Comparison of ENCODE assay signal across 16 cellular contexts in the genomic region with DNA sequence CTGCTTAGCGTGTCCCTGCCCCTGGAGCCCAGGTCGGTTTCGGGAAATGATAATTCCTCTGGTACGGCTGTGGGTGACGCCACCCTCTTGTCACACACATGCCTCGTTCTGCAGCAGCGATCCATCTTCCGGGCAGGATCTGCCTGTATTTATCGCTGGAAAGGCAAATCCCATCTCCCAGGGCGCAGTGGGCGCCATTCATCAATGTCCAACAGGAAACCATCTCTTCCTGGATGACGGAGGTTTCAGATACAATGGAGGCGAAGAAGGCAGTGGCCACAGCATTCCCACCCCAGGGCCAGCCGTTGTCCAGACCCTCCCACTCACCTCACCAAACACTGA.
DNase-seq lines count a peak whose midpoint lies in the region; ATAC-seq and TF ChIP-seq lines count a peak whose summit lies in the region.
"Had no signal": no experiment of that assay in that cellular context is flagged by ENCODE, and none has a peak within 500 bp of the region (broad histone marks: within the 10 kb centered on the region; RNA-seq: fewer than 3 reads in every experiment).

No MANE protein-coding gene starts in this region.

- ATAC-seq in GM19324 (IDR thresholded peaks at IDR 0.05; ENCODE audit: low FRiP score, unreplicated experiment) (no peak), upper lobe of right lung (no peak), GM21360 (IDR thresholded peaks at IDR 0.05; ENCODE audit: unreplicated experiment) (no peak)
- ATAC-seq: Right ventricle myocardium inferior had no signal

- peak overlapping the region; percentile 50 to 88 (median 77) for H3K4me2 ChIP-seq in BLaER1 treated with 17β-estradiol and CSF1 and Interleukin-3, amounts not matched to agents 10 nM and 100 nM
- H3K4me2 ChIP-seq in parathyroid adenoma (ENCODE audit: low read length) = no peak overlapping the region
- H3K4me2 ChIP-seq: PC-9 had no signal

- H4K20me1 ChIP-seq in BLaER1 treated with 17β-estradiol and CSF1 and Interleukin-3, amounts not matched to agents 10 nM and 100 nM = no peaks in the 10 kb centered on the region

- H3K27me3 ChIP-seq in BLaER1 treated with 17β-estradiol and CSF1 and Interleukin-3, amounts not matched to agents 10 nM and 100 nM = 0 out of 22 replicates have a peak, but pooled peaks cover 0 to 9% (median 0%) of the 10 kb centered on the region in 11 experiments
- H3K27me3 ChIP-seq in parathyroid adenoma (ENCODE audit: control insufficient read depth, insufficient read depth, low read length) (no peaks in the 10 kb centered on the region), upper lobe of right lung (peaks cover 5% of the 10 kb centered on the region)
- H3K27me3 ChIP-seq: SJSA1 had no signal

- peak overlapping the region in 5 of 11 experiments; percentile 0 to 61 (median 29); a peak in 3 of 22 replicates for H3K9ac ChIP-seq in BLaER1 treated with 17β-estradiol and CSF1 and Interleukin-3, amounts not matched to agents 10 nM and 100 nM
- H3K9ac ChIP-seq in parathyroid adenoma = no peak overlapping the region
- H3K9ac ChIP-seq: GM23248 had no signal

- H3K36me3 ChIP-seq in BLaER1 treated with 17β-estradiol and CSF1 and Interleukin-3, amounts not matched to agents 10 nM and 100 nM = no peaks in the 10 kb centered on the region
- H3K36me3 ChIP-seq in parathyroid adenoma (ENCODE audit: control insufficient read depth, insufficient read depth, low read length) (no peaks in the 10 kb centered on the region), upper lobe of right lung (no peaks in the 10 kb centered on the region)
- H3K36me3 ChIP-seq: HAP-1, SJSA1 had no signal

- no peak for TF ChIP-seq CTCF in parathyroid adenoma (IDR thresholded peaks at IDR 0.05)
- no peak for TF ChIP-seq CTCF in upper lobe of right lung (IDR thresholded peaks at IDR 0.05)

- H3K79me2 ChIP-seq in parathyroid adenoma = no peaks in the 10 kb centered on the region

- peak; percentile 76 for DNase-seq in NCI-H748 (lab: John Stamatoyannopoulos, UW; ENCODE audit: unreplicated experiment)
- peak; percentile 44 to 54 for DNase-seq in dermis microvascular lymphatic vessel endothelial cell (ENCODE audit: low read depth in 2 of 2)
- no peak for DNase-seq in upper lobe of right lung
- DNase-seq: DMS 273 treated with DMSO at 0.1 percent for 48 hours, GM23248, NCI-H1417 treated with DMSO at 0.1 percent for 48 hours, NCI-H446, NCI-H524 treated with DMSO at 0.1 percent for 48 hours, PC-9 had no signal

- H3K9me3 ChIP-seq in BLaER1 treated with 17β-estradiol and CSF1 and Interleukin-3, amounts not matched to agents 10 nM and 100 nM (replicated peaks in 1 of 11) = peaks cover 0 to 10% (median 5%) of the 10 kb centered on the region in 11 experiments; a peak in 12 of 22 replicates
- H3K9me3 ChIP-seq in parathyroid adenoma (ENCODE audit: control insufficient read depth, low read length) = no peaks in the 10 kb centered on the region
- no peaks in the 10 kb centered on the region for H3K9me3 ChIP-seq in upper lobe of right lung
- H3K9me3 ChIP-seq: HAP-1, SJSA1 had no signal

- peaks cover 26 to 61% (median 55%) of the 10 kb centered on the region in 10 experiments for H3K4me1 ChIP-seq in BLaER1 treated with 17β-estradiol and CSF1 and Interleukin-3, amounts not matched to agents 10 nM and 100 nM
- H3K4me1 ChIP-seq in parathyroid adenoma = peaks cover 12% of the 10 kb centered on the region
- H3K4me1 ChIP-seq in upper lobe of right lung = no peaks in the 10 kb centered on the region
- H3K4me1 ChIP-seq: HAP-1, SJSA1 had no signal

- H3K27ac ChIP-seq in BLaER1 treated with 17β-estradiol and CSF1 and Interleukin-3, amounts not matched to agents 10 nM and 100 nM = peak overlapping the region in 1 of 11 experiments; percentile 70; a peak in 5 of 22 replicates
- H3K27ac ChIP-seq in parathyroid adenoma (no peak overlapping the region), upper lobe of right lung (no peak overlapping the region)
- H3K27ac ChIP-seq: GM23248, PC-9, SJSA1 had no signal

- no peak overlapping the region for H3K4me3 ChIP-seq in BLaER1 treated with 17β-estradiol and CSF1 and Interleukin-3, amounts not matched to agents 10 nM and 100 nM
- H3K4me3 ChIP-seq in parathyroid adenoma (ENCODE audit: low read depth, low read length) (no peak overlapping the region), upper lobe of right lung (no peak overlapping the region)
- H3K4me3 ChIP-seq: GM23248, HAP-1, PC-9, SJSA1 had no signal

- intact Hi-C loops in upper lobe of right lung (cut with DNase I) = no loop called here

- H2AFZ ChIP-seq in parathyroid adenoma = peak overlapping the region; percentile 33
- H2AFZ ChIP-seq: GM23248, PC-9 had no signal
